ENCODE assay signal across 16 cellular contexts in the genomic region with DNA sequence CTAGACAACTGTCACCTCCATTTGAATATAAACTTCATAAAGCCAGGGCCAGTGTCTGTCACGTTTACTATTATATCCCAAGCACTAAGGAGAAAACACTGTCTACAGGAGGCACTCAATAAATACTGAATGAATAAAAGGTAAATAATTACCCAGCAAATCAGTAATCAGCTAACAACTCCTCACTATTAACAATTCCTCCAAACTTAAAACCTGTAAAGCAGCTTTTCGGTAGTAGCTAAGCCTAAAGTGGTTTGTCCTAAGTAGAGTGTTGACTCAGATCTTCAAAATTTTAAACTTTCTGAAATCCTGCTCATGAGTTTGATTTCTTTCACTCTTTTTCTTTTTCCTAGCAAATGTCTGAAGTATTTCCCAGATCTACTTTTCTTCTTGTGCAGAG. TPM values are rescaled to one million over a fixed set of nuclear protein-coding genes. Genes with fewer than 3 reads are reported as not detected.
DNase-seq lines count a peak whose midpoint lies in the region; ATAC-seq and TF ChIP-seq lines count a peak whose summit lies in the region.
"Had no signal": no experiment of that assay in that cellular context is flagged by ENCODE, and none has a peak within 500 bp of the region (broad histone marks: within the 10 kb centered on the region; RNA-seq: fewer than 3 reads in every experiment).

No MANE protein-coding gene starts in this region.

- CTCF ChIA-PET in PC-3 (lab: Charles Lee): no interaction called here

- no peaks in the 10 kb centered on the region for H4K20me1 ChIP-seq in PC-3 (ENCODE audit: low read length)

- H3K27ac Mint-ChIP-seq in progenitor cell of endocrine pancreas: peak overlapping the region; percentile 26
- H3K27ac Mint-ChIP-seq: CD4-positive, alpha-beta memory T cell had no signal

- BruUV-seq in PC-3 (replicated peaks; lab: Mats Ljungman, UMichigan): no TSS peak

- peak overlapping the region; percentile 36; the same call in 1 of the 2 replicates for H3K27ac ChIP-seq in 22Rv1
- no peak overlapping the region for H3K27ac ChIP-seq in PC-3 (ENCODE audit: low read length)
- H3K27ac ChIP-seq: A549, C4-2B had no signal

- peaks cover 5% of the 10 kb centered on the region for H3K36me3 Mint-ChIP-seq in progenitor cell of endocrine pancreas (ENCODE audit: insufficient read depth)

- POLR2A ChIA-PET in PC-3 (lab: Charles Lee; ENCODE audit: unreplicated experiment): no interaction called here

- H3K4me1 Mint-ChIP-seq in progenitor cell of endocrine pancreas (ENCODE audit: low read depth): peaks cover 7% of the 10 kb centered on the region

- DNase-seq in NCI-H1417 (lab: John Stamatoyannopoulos, UW) (peak in 2 of 3 experiments; percentile 25 to 65), PC-3 (peak; percentile 5), progenitor cell of endocrine pancreas (ENCODE audit: low spot score, unreplicated experiment) (no peak), COR-L47 (lab: John Stamatoyannopoulos, UW) (no peak), NCI-H146 treated with DMSO at 0.1 percent for 48 hours (lab: John Stamatoyannopoulos, UW; ENCODE audit: unreplicated experiment) (no peak)
- DNase-seq in activated effector memory CD4-positive, alpha-beta T cell treated with Interleukin-2 at 50 U/mL for 16 hours: no peak
- DNase-seq: BE2C; CD4-positive, alpha-beta memory T cell; DMS153; DMS79 treated with DMSO at 0.1 percent for 48 hours; EL had no signal

- ATAC-seq in PC-3: no peak
- ATAC-seq: A549, HCT116, HepG2 had no signal

- H3K4me1 ChIP-seq in PC-3 (ENCODE audit: insufficient read depth, low read length): no peaks in the 10 kb centered on the region
- H3K4me1 ChIP-seq: A549, BE2C had no signal

- H3K27me3 ChIP-seq in PC-3 (ENCODE audit: low read length): no peaks in the 10 kb centered on the region
- H3K27me3 ChIP-seq: BE2C had no signal

- H3F3A ChIP-seq in PC-3 (ENCODE audit: low read length, unreplicated experiment): no peaks in the 10 kb centered on the region

- H3K9me2 ChIP-seq in PC-3 (replicated peaks; ENCODE audit: low read length): no peaks in the 10 kb centered on the region

- no peak overlapping the region for H3K4me3 Mint-ChIP-seq in progenitor cell of endocrine pancreas (ENCODE audit: low read depth)
- H3K4me3 Mint-ChIP-seq: CD4-positive, alpha-beta memory T cell had no signal

- no peaks in the 10 kb centered on the region for H3K27me3 Mint-ChIP-seq in progenitor cell of endocrine pancreas
- H3K27me3 Mint-ChIP-seq: CD4-positive, alpha-beta memory T cell had no signal

- H3K4me3 ChIP-seq in PC-3 (ENCODE audit: low read length): no peak overlapping the region
- H3K4me3 ChIP-seq: A549 had no signal

- H3K9ac ChIP-seq in PC-3 (ENCODE audit: low read length): no peak overlapping the region

- no peaks in the 10 kb centered on the region for H3K9me3 ChIP-seq in PC-3 (ENCODE audit: low read length)
- H3K9me3 ChIP-seq: A549, BE2C had no signal

- intact Hi-C loops in PC-3 (cut with micrococcal nuclease): no loop called here

- TF ChIP-seq CTCF in 22Rv1 (IDR thresholded peaks at IDR 0.05) (no peak), PC-3 (conservative IDR thresholded peaks at IDR 0.05; ENCODE audit: low read depth, low read length) (no peak), progenitor cell of endocrine pancreas (IDR thresholded peaks at IDR 0.05; ENCODE audit: unreplicated experiment) (no peak)

- no peaks in the 10 kb centered on the region for H3K36me3 ChIP-seq in PC-3 (ENCODE audit: low read depth, low read length)

- no peak overlapping the region for H3K4me2 ChIP-seq in PC-3 (ENCODE audit: low read length)
- H3K4me2 ChIP-seq: A549 had no signal

- H2AFZ ChIP-seq in PC-3 (ENCODE audit: low read length): no peak overlapping the region

- H3K79me2 ChIP-seq in PC-3 (ENCODE audit: low read length): no peaks in the 10 kb centered on the region

- no peaks in the 10 kb centered on the region for H3K9me3 Mint-ChIP-seq in progenitor cell of endocrine pancreas (ENCODE audit: low read depth)
- H3K9me3 Mint-ChIP-seq: CD4-positive, alpha-beta memory T cell had no signal

RNA-seq across cellular contexts. Expression of a gene that starts 39.9 kb away (rescaled TPM):
- total RNA-seq in PC-3 (2014; rRNA removed) (0.33 and 0.46 TPM in 2 replicates), progenitor cell of endocrine pancreas (0.38 and 0.50 TPM in 2 replicates)
- total RNA-seq: CD4-positive, alpha-beta memory T cell had no signal

Comparison
In these comparisons a context has a peak if more than half of its experiments do, and no peak if none do; other contexts are left out.
1. DNase-seq: peak in NCI-H1417 (2 of 3) and PC-3 (single experiment); none in progenitor cell of endocrine pancreas (single experiment), COR-L47 (single experiment), NCI-H146 treated with DMSO at 0.1 percent for 48 hours (single experiment) and activated effector memory CD4-positive, alpha-beta T cell treated with Interleukin-2 at 50 U/mL for 16 hours (single experiment).